17 cellular contexts compared by ENCODE assay signal in the genomic region with DNA sequence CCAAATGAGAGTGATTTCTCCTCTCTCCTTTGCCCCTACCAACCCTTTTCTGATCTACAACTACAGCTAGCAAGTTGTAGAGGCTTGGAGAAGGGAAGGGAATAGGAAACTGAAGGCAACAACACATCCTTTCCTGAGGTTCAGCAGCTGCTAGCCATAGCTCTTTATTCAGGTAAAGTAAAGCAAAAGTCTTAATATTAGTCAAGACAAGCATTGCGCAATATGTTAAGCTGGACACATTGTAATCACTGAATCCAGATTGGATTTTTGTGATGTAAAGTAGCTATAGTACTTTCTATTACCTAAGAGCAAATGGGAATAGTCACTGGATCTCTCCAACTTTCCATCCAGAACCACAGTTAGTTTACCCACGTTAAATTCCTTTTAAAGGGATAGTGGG. TPM values are rescaled to one million over a fixed set of nuclear protein-coding genes. Genes with fewer than 3 reads are reported as not detected.
DNase-seq lines count a peak whose midpoint lies in the region; ATAC-seq, FAIRE-seq and TF ChIP-seq lines count a peak whose summit lies in the region.
"Had no signal": no experiment of that assay in that cellular context is flagged by ENCODE, and none has a peak within 500 bp of the region (broad histone marks: within the 10 kb centered on the region; RNA-seq: fewer than 3 reads in every experiment).

No MANE protein-coding gene starts in this region.

- no peak overlapping the region for H3K27ac ChIP-seq in HepG2 (ENCODE audit: extremely low read length, insufficient read depth, low read length)
- H3K27ac ChIP-seq in right lobe of liver = no peak overlapping the region
- no peak overlapping the region for H3K27ac ChIP-seq in esophagus squamous epithelium

- DNase-seq in HepG2 (ENCODE audit: low spot score) (no peak), right lobe of liver (no peak), amniotic epithelial cell (ENCODE audit: low read depth) (peak; percentile 2), fibroblast of mammary gland (ENCODE audit: low read depth) (peak; percentile 3), hippocampal formation (lab: John Stamatoyannopoulos, UW) (no peak), esophagus squamous epithelium (lab: John Stamatoyannopoulos, UW) (no peak)
- DNase-seq: 8988T; ACHN; C1 segment of cervical spinal cord; CD4-positive, alpha-beta T cell; DMS79; H9; HFFc6 had no signal

- BruUV-seq in HepG2 (replicated peaks; lab: Mats Ljungman, UMichigan) = no TSS peak

- no peak for FAIRE-seq in HepG2 (lab: Jason Lieb, UNC)
- FAIRE-seq: GM12878, GM18507 had no signal

- H3K79me2 ChIP-seq in HepG2 (ENCODE audit: insufficient read depth, low read length) = no peaks in the 10 kb centered on the region

- no peak for TF ChIP-seq RAD21 in HepG2 (CRISPR knock-in tag; IDR thresholded peaks at IDR 0.05)

- H3K4me1 ChIP-seq in HepG2 (ENCODE audit: insufficient read depth, low read length) (no peaks in the 10 kb centered on the region), right lobe of liver (no peaks in the 10 kb centered on the region), esophagus squamous epithelium (no peaks in the 10 kb centered on the region)

- POLR2A ChIA-PET in HepG2 (lab: Yijun Ruan, JAX) = no interaction called here

- TF ChIP-seq POLR2A in HepG2 (IDR thresholded peaks at IDR 0.05; ENCODE audit: insufficient read depth in 1 of 2, low read depth in 2 of 2, low read length in 2 of 2) = no peak
- no peak for TF ChIP-seq POLR2A in right lobe of liver (IDR thresholded peaks at IDR 0.05)
- no peak for TF ChIP-seq POLR2A in esophagus squamous epithelium (IDR thresholded peaks at IDR 0.05)

- no peak overlapping the region for H3K4me2 ChIP-seq in HepG2 (ENCODE audit: low read depth, low read length)

- H4K20me1 ChIP-seq in HepG2 (ENCODE audit: insufficient read depth, low read length) = no peaks in the 10 kb centered on the region

- in situ Hi-C loops in HepG2 (cut with HindIII; ENCODE audit: extremely low pct_ligation_motif_present, low pct_unique_long_range_greater_than_20kb) = no loop called here

- TF ChIP-seq CTCF in HepG2 (CRISPR knock-in tag; IDR thresholded peaks at IDR 0.05) (no peak), right lobe of liver (IDR thresholded peaks at IDR 0.05) (no peak), fibroblast of mammary gland (conservative IDR thresholded peaks at IDR 0.05; ENCODE audit: control insufficient read depth, insufficient read depth, low read depth, low read length) (no peak), esophagus squamous epithelium (IDR thresholded peaks at IDR 0.05) (no peak)

- no peak for TF ChIP-seq EP300 in HepG2 (IDR thresholded peaks at IDR 0.05; ENCODE audit: low read depth in 2 of 2, low read length in 2 of 2)
- TF ChIP-seq EP300 in HepG2 (CRISPR knock-in tag; IDR thresholded peaks at IDR 0.05; ENCODE audit: borderline replicate concordance) = no peak

- H3K4me3 ChIP-seq in HepG2 (replicated peaks in 1 of 3; ENCODE audit: insufficient read depth in 1 of 3, low read depth in 2 of 3, low read length in 3 of 3) (no peak overlapping the region), right lobe of liver (no peak overlapping the region), fibroblast of mammary gland (ENCODE audit: control insufficient read depth, low read depth, low read length) (no peak overlapping the region), esophagus squamous epithelium (no peak overlapping the region)
- H3K4me3 ChIP-seq: GM12878 had no signal

- H3K9me3 ChIP-seq in HepG2 (ENCODE audit: low read length) (no peaks in the 10 kb centered on the region), right lobe of liver (no peaks in the 10 kb centered on the region), esophagus squamous epithelium (no peaks in the 10 kb centered on the region)

- H3K27me3 ChIP-seq in HepG2 (ENCODE audit: control insufficient read depth in 1 of 2, insufficient read depth in 2 of 2, low read length in 2 of 2) (no peaks in the 10 kb centered on the region), right lobe of liver (no peaks in the 10 kb centered on the region), esophagus squamous epithelium (peaks cover 0 to 4% (median 0%) of the 10 kb centered on the region in 4 donors)

- intact Hi-C loops in HepG2 (cut with micrococcal nuclease; ENCODE audit: unreplicated experiment) = no loop called here
- intact Hi-C loops in right lobe of liver (cut with DNase I) = no loop called here
- intact Hi-C loops in esophagus squamous epithelium (cut with DNase I) = no loop called here

- H2AFZ ChIP-seq in HepG2 (ENCODE audit: low read length) = no peak overlapping the region

- 9% methylated on average over 2 of the region's 2 CpGs for WGBS in HepG2 (ENCODE audit: low lambda C conversion rate)
- WGBS in right lobe of liver (ENCODE audit: insufficient coverage, low coverage, low lambda C conversion rate, missing lambda C conversion rate) = 75% methylated on average over 2 of the region's 2 CpGs
- 67 to 83% methylated on average over 2 of the region's 2 CpGs for WGBS in esophagus squamous epithelium, 2 donors

- H3K36me3 ChIP-seq in HepG2 (replicated peaks in 1 of 2; ENCODE audit: control insufficient read depth in 1 of 2, insufficient read depth in 2 of 2, low read length in 2 of 2) = no peaks in the 10 kb centered on the region
- no peaks in the 10 kb centered on the region for H3K36me3 ChIP-seq in right lobe of liver
- H3K36me3 ChIP-seq in esophagus squamous epithelium = no peaks in the 10 kb centered on the region

- ATAC-seq in HepG2 = no peak
- no peak for ATAC-seq in right lobe of liver
- ATAC-seq in HG03460 (IDR thresholded peaks at IDR 0.05; ENCODE audit: unreplicated experiment) = no peak
- ATAC-seq: GM12878 had no signal

- no peak overlapping the region for H3K9ac ChIP-seq in HepG2 (ENCODE audit: insufficient read depth, low read depth, low read length)

- CTCF ChIA-PET in HepG2 (lab: Yijun Ruan, JAX; ENCODE audit: low intra/inter-chr PET ratio, low total read pairs) = no interaction called here

TF ChIP-seq in HepG2, 621 proteins besides CTCF, POLR2A, EP300 and RAD21:
- 0 out of 2 replicates have a peak, but pooled peaks have one; percentile 19 for TF ChIP-seq CEBPG (CRISPR knock-in tag; IDR thresholded peaks at IDR 0.05)
- peak; percentile 88 for TF ChIP-seq CEBPB (IDR thresholded peaks at IDR 0.05; ENCODE audit: borderline replicate concordance, low read depth, low read length)
- TF ChIP-seq GATAD1 (CRISPR knock-in tag; IDR thresholded peaks at IDR 0.05) = no peak

RNA-seq across cellular contexts. Expression of a gene that starts 6.2 kb away (rescaled TPM):
- total RNA-seq in HepG2 (2016; rRNA removed; fragmentation: Illumina TruSeq; extraction: Trizol) (not detected in 2 replicates), right lobe of liver (not detected), esophagus squamous epithelium (under 1 TPM in 1 of 4 donors, not detected in 3; 0.09 TPM)
- total RNA-seq in HepG2 (2016; cell fraction: cytosol; rRNA removed; fragmentation: Illumina TruSeq; extraction: Trizol; ENCODE audit: low read depth) = not detected in 2 replicates
- not detected in 2 replicates for total RNA-seq in HepG2 (2016; cell fraction: insoluble cytoplasmic fraction; rRNA removed; fragmentation: Illumina TruSeq; extraction: Trizol)
- total RNA-seq in HepG2 (2016; cell fraction: membrane; rRNA removed; fragmentation: Illumina TruSeq; extraction: Trizol) = not detected in 2 replicates
- not detected in 2 replicates for total RNA-seq in HepG2 (2016; cell fraction: nucleus; rRNA removed; fragmentation: Illumina TruSeq; extraction: Trizol)
- not detected in 2 replicates for polyA plus RNA-seq in HepG2 (2011; rRNA removed)
- not detected in 2 replicates for polyA plus RNA-seq in HepG2 (2011; cell fraction: cytosol; rRNA removed)
- polyA plus RNA-seq in HepG2 (2011; cell fraction: nucleus; rRNA removed) = not detected in 2 replicates
- not detected in 2 replicates for polyA plus RNA-seq in HepG2 (2012)
- not detected in 2 replicates for polyA plus RNA-seq in HepG2 (2016; cell fraction: cytosol; fragmentation: Illumina TruSeq; extraction: Trizol; ENCODE audit: low read depth)
- not detected in 2 replicates for polyA plus RNA-seq in HepG2 (2016; cell fraction: insoluble cytoplasmic fraction; fragmentation: Illumina TruSeq; extraction: Trizol; ENCODE audit: low read depth)
- polyA plus RNA-seq in HepG2 (2016; cell fraction: membrane; fragmentation: Illumina TruSeq; extraction: Trizol; ENCODE audit: low read depth) = not detected in 2 replicates
- not detected in 2 replicates for polyA plus RNA-seq in HepG2 (2016; cell fraction: nucleus; fragmentation: Illumina TruSeq; extraction: Trizol; ENCODE audit: insufficient read depth, low read depth)
- polyA minus RNA-seq in HepG2 (2011; rRNA and poly(A)+ RNA removed; ENCODE audit: low replicate concordance) = not detected in 2 replicates
- polyA minus RNA-seq in HepG2 (2011; cell fraction: cytosol; rRNA and poly(A)+ RNA removed) = not detected in 2 replicates
- not detected in 2 replicates for polyA minus RNA-seq in HepG2 (2011; cell fraction: nucleus; rRNA and poly(A)+ RNA removed)
- total RNA-seq: CD4-positive, alpha-beta T cell; G401; GM12878; H9; HFFc6 had no signal

RNA-seq across cellular contexts. Expression of a gene that starts 27.1 kb away (rescaled TPM):
- 52.5 and 69.0 TPM in 2 replicates for total RNA-seq in HepG2 (2016; rRNA removed; fragmentation: Illumina TruSeq; extraction: Trizol)
- total RNA-seq in HepG2 (2016; cell fraction: cytosol; rRNA removed; fragmentation: Illumina TruSeq; extraction: Trizol; ENCODE audit: low read depth) = 11.9 and 13.1 TPM in 2 replicates
- 50.9 and 66.9 TPM in 2 replicates for total RNA-seq in HepG2 (2016; cell fraction: insoluble cytoplasmic fraction; rRNA removed; fragmentation: Illumina TruSeq; extraction: Trizol)
- total RNA-seq in HepG2 (2016; cell fraction: membrane; rRNA removed; fragmentation: Illumina TruSeq; extraction: Trizol) = 16.5 and 17.2 TPM in 2 replicates
- total RNA-seq in HepG2 (2016; cell fraction: nucleus; rRNA removed; fragmentation: Illumina TruSeq; extraction: Trizol) = 44.0 and 49.8 TPM in 2 replicates
- 5.5 and 8.1 TPM in 2 replicates for polyA plus RNA-seq in HepG2 (2011; rRNA removed)
- polyA plus RNA-seq in HepG2 (2011; cell fraction: cytosol; rRNA removed) = 4.3 and 6.7 TPM in 2 replicates
- polyA plus RNA-seq in HepG2 (2011; cell fraction: nucleus; rRNA removed) = 5.6 and 6.9 TPM in 2 replicates
- polyA plus RNA-seq in HepG2 (2012) = 27.0 and 34.3 TPM in 2 replicates
- 8.3 and 9.3 TPM in 2 replicates for polyA plus RNA-seq in HepG2 (2016; cell fraction: cytosol; fragmentation: Illumina TruSeq; extraction: Trizol; ENCODE audit: low read depth)
- 57.7 and 64.9 TPM in 2 replicates for polyA plus RNA-seq in HepG2 (2016; cell fraction: insoluble cytoplasmic fraction; fragmentation: Illumina TruSeq; extraction: Trizol; ENCODE audit: low read depth)
- 9.0 and 9.8 TPM in 2 replicates for polyA plus RNA-seq in HepG2 (2016; cell fraction: membrane; fragmentation: Illumina TruSeq; extraction: Trizol; ENCODE audit: low read depth)
- polyA plus RNA-seq in HepG2 (2016; cell fraction: nucleus; fragmentation: Illumina TruSeq; extraction: Trizol; ENCODE audit: insufficient read depth, low read depth) = 23.1 and 23.7 TPM in 2 replicates
- polyA minus RNA-seq in HepG2 (2011; rRNA and poly(A)+ RNA removed; ENCODE audit: low replicate concordance) = 7.5 and 13.3 TPM in 2 replicates
- polyA minus RNA-seq in HepG2 (2011; cell fraction: cytosol; rRNA and poly(A)+ RNA removed) = 8.4 and 11.8 TPM in 2 replicates
- polyA minus RNA-seq in HepG2 (2011; cell fraction: nucleus; rRNA and poly(A)+ RNA removed) = 72.2 and 87.8 TPM in 2 replicates
- total RNA-seq in right lobe of liver = 10 to 100 TPM in 5 of 6 experiments, 1 to 10 TPM in 1; 6.0 to 27.0 (median 11.9) TPM
- 10 to 100 TPM; 17.4 to 34.0 (median 23.0) TPM for total RNA-seq in esophagus squamous epithelium

Comparison
In these comparisons a context has a peak if more than half of its experiments do, and no peak if none do; other contexts are left out.
1. DNase-seq: peak in amniotic epithelial cell (single experiment) and fibroblast of mammary gland (single experiment); none in HepG2 (single experiment), right lobe of liver (0 of 3), hippocampal formation (0 of 2) and esophagus squamous epithelium (single experiment).